Comparison of ENCODE assay signal across 1 cellular context in the genomic region with DNA sequence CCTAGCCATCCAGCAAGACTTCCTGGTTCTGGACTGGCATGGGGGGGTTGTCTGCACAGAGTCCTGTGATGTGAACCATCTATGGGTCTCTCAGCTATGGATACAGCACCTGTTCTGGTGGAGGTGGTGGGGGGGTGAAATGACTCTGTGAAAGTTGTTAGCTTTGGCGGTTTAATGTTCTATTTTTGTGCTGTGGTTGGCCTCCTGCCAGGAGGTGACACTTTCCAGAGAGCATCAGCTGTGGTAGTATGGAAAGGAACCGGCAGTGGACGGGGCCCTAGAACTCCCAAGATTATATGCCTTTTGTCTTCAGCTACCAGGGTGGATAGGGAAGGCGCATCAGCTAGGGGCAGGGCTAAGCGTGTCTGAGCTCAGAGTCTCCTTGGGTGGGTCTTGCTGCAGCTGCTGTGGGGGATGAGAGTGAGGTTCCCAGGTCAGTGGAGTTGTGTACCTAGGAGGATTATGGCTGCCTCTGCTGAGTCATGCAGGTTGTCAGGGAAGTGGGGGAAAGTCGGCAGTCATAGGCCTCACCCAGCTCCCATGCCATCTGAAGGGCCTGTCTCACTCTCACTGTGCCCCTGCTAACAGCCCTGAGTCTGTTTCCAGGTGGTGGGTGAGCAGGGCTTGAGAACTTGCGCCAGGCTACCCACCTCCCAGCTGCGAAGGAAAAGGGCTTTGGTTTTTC.
TF ChIP-seq lines count a peak whose summit lies in the region.

No MANE protein-coding gene starts in this region.

TF ChIP-seq in K562, 482 proteins besides CTCF, POLR2A, EP300 and RAD21 (continues in another document):
- TF ChIP-seq EGR1 (conservative IDR thresholded peaks at IDR 0.05) (no peak), ZFP1 (CRISPR knock-in tag; IDR thresholded peaks at IDR 0.05) (no peak), ZNF324 (CRISPR knock-in tag; IDR thresholded peaks at IDR 0.05) (no peak), ZEB2 (IDR thresholded peaks at IDR 0.05) (0 out of 2 replicates have a peak, but pooled peaks have one; percentile 24), SIN3A (IDR thresholded peaks at IDR 0.05; ENCODE audit: borderline replicate concordance in 2 of 2, control insufficient read depth in 1 of 2, low read depth in 2 of 2, low read length in 2 of 2) (no peak), RFX7 (CRISPR knock-in tag; IDR thresholded peaks at IDR 0.05) (no peak), NFE2 (IDR thresholded peaks at IDR 0.05; ENCODE audit: low read depth) (peak; percentile 80), BRD4 (IDR thresholded peaks at IDR 0.05) (peak; percentile 45; the same call in 1 of the 2 replicates), MEF2A (IDR thresholded peaks at IDR 0.05; ENCODE audit: control insufficient read depth, low read depth, low read length) (peak; percentile 53; the same call in 1 of the 2 replicates), XRCC5 (IDR thresholded peaks at IDR 0.05; ENCODE audit: low read depth, low read length) (no peak; the same call in 1 of the 2 replicates), JUN (IDR thresholded peaks at IDR 0.05; ENCODE audit: borderline replicate concordance, low read depth, low read length) (no peak), JUN (CRISPR knock-in tag; IDR thresholded peaks at IDR 0.05; ENCODE audit: borderline replicate concordance) (no peak), ZNF316 (IDR thresholded peaks at IDR 0.05) (peak; percentile 80), SPI1 (IDR thresholded peaks at IDR 0.05; ENCODE audit: borderline replicate concordance, low read depth, low read length) (0 out of 2 replicates have a peak, but pooled peaks have one; percentile 28), CTBP1 (IDR thresholded peaks at IDR 0.05; ENCODE audit: borderline replicate concordance) (peak; percentile 55; the same call in 1 of the 2 replicates)
- TF ChIP-seq, protein P1, sequence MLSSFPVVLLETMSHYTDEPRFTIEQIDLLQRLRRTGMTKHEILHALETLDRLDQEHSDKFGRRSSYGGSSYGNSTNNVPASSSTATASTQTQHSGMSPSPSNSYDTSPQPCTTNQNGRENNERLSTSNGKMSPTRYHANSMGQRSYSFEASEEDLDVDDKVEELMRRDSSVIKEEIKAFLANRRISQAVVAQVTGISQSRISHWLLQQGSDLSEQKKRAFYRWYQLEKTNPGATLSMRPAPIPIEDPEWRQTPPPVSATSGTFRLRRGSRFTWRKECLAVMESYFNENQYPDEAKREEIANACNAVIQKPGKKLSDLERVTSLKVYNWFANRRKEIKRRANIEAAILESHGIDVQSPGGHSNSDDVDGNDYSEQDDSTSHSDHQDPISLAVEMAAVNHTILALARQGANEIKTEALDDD (IDR thresholded peaks at IDR 0.05) = no peak
- TF ChIP-seq, protein P2, sequence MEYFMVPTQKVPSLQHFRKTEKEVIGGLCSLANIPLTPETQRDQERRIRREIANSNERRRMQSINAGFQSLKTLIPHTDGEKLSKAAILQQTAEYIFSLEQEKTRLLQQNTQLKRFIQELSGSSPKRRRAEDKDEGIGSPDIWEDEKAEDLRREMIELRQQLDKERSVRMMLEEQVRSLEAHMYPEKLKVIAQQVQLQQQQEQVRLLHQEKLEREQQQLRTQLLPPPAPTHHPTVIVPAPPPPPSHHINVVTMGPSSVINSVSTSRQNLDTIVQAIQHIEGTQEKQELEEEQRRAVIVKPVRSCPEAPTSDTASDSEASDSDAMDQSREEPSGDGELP (CRISPR knock-in tag; IDR thresholded peaks at IDR 0.05; ENCODE audit: borderline replicate concordance) = peak; percentile 74
- TF ChIP-seq, protein P3, sequence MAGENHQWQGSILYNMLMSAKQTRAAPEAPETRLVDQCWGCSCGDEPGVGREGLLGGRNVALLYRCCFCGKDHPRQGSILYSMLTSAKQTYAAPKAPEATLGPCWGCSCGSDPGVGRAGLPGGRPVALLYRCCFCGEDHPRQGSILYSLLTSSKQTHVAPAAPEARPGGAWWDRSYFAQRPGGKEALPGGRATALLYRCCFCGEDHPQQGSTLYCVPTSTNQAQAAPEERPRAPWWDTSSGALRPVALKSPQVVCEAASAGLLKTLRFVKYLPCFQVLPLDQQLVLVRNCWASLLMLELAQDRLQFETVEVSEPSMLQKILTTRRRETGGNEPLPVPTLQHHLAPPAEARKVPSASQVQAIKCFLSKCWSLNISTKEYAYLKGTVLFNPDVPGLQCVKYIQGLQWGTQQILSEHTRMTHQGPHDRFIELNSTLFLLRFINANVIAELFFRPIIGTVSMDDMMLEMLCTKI (IDR thresholded peaks at IDR 0.05; ENCODE audit: partially characterized antibody) = no peak
- TF ChIP-seq, protein P4, sequence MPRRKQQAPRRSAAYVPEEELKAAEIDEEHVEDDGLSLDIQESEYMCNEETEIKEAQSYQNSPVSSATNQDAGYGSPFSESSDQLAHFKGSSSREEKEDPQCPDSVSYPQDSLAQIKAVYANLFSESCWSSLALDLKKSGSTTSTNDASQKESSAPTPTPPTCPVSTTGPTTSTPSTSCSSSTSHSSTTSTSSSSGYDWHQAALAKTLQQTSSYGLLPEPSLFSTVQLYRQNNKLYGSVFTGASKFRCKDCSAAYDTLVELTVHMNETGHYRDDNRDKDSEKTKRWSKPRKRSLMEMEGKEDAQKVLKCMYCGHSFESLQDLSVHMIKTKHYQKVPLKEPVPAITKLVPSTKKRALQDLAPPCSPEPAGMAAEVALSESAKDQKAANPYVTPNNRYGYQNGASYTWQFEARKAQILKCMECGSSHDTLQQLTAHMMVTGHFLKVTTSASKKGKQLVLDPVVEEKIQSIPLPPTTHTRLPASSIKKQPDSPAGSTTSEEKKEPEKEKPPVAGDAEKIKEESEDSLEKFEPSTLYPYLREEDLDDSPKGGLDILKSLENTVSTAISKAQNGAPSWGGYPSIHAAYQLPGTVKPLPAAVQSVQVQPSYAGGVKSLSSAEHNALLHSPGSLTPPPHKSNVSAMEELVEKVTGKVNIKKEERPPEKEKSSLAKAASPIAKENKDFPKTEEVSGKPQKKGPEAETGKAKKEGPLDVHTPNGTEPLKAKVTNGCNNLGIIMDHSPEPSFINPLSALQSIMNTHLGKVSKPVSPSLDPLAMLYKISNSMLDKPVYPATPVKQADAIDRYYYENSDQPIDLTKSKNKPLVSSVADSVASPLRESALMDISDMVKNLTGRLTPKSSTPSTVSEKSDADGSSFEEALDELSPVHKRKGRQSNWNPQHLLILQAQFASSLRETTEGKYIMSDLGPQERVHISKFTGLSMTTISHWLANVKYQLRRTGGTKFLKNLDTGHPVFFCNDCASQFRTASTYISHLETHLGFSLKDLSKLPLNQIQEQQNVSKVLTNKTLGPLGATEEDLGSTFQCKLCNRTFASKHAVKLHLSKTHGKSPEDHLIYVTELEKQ (CRISPR knock-in tag; IDR thresholded peaks at IDR 0.05) = no peak
- TF ChIP-seq, protein P5, sequence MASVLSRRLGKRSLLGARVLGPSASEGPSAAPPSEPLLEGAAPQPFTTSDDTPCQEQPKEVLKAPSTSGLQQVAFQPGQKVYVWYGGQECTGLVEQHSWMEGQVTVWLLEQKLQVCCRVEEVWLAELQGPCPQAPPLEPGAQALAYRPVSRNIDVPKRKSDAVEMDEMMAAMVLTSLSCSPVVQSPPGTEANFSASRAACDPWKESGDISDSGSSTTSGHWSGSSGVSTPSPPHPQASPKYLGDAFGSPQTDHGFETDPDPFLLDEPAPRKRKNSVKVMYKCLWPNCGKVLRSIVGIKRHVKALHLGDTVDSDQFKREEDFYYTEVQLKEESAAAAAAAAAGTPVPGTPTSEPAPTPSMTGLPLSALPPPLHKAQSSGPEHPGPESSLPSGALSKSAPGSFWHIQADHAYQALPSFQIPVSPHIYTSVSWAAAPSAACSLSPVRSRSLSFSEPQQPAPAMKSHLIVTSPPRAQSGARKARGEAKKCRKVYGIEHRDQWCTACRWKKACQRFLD (CRISPR knock-in tag; IDR thresholded peaks at IDR 0.05) = no peak
- TF ChIP-seq, protein P6, sequence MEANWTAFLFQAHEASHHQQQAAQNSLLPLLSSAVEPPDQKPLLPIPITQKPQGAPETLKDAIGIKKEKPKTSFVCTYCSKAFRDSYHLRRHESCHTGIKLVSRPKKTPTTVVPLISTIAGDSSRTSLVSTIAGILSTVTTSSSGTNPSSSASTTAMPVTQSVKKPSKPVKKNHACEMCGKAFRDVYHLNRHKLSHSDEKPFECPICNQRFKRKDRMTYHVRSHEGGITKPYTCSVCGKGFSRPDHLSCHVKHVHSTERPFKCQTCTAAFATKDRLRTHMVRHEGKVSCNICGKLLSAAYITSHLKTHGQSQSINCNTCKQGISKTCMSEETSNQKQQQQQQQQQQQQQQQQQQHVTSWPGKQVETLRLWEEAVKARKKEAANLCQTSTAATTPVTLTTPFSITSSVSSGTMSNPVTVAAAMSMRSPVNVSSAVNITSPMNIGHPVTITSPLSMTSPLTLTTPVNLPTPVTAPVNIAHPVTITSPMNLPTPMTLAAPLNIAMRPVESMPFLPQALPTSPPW (CRISPR knock-in tag; IDR thresholded peaks at IDR 0.05) = peak; percentile 55; the same call in 1 of the 2 replicates
- TF ChIP-seq, protein P7, sequence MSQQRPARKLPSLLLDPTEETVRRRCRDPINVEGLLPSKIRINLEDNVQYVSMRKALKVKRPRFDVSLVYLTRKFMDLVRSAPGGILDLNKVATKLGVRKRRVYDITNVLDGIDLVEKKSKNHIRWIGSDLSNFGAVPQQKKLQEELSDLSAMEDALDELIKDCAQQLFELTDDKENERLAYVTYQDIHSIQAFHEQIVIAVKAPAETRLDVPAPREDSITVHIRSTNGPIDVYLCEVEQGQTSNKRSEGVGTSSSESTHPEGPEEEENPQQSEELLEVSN (IDR thresholded peaks at IDR 0.05; ENCODE audit: borderline replicate concordance in 1 of 2, extremely low read depth in 1 of 2, insufficient read depth in 1 of 2, insufficient read length in 1 of 2, low read depth in 1 of 2, low read length in 1 of 2, poor library complexity in 1 of 2, severe bottlenecking in 1 of 2) = no peak
- TF ChIP-seq, protein P8, sequence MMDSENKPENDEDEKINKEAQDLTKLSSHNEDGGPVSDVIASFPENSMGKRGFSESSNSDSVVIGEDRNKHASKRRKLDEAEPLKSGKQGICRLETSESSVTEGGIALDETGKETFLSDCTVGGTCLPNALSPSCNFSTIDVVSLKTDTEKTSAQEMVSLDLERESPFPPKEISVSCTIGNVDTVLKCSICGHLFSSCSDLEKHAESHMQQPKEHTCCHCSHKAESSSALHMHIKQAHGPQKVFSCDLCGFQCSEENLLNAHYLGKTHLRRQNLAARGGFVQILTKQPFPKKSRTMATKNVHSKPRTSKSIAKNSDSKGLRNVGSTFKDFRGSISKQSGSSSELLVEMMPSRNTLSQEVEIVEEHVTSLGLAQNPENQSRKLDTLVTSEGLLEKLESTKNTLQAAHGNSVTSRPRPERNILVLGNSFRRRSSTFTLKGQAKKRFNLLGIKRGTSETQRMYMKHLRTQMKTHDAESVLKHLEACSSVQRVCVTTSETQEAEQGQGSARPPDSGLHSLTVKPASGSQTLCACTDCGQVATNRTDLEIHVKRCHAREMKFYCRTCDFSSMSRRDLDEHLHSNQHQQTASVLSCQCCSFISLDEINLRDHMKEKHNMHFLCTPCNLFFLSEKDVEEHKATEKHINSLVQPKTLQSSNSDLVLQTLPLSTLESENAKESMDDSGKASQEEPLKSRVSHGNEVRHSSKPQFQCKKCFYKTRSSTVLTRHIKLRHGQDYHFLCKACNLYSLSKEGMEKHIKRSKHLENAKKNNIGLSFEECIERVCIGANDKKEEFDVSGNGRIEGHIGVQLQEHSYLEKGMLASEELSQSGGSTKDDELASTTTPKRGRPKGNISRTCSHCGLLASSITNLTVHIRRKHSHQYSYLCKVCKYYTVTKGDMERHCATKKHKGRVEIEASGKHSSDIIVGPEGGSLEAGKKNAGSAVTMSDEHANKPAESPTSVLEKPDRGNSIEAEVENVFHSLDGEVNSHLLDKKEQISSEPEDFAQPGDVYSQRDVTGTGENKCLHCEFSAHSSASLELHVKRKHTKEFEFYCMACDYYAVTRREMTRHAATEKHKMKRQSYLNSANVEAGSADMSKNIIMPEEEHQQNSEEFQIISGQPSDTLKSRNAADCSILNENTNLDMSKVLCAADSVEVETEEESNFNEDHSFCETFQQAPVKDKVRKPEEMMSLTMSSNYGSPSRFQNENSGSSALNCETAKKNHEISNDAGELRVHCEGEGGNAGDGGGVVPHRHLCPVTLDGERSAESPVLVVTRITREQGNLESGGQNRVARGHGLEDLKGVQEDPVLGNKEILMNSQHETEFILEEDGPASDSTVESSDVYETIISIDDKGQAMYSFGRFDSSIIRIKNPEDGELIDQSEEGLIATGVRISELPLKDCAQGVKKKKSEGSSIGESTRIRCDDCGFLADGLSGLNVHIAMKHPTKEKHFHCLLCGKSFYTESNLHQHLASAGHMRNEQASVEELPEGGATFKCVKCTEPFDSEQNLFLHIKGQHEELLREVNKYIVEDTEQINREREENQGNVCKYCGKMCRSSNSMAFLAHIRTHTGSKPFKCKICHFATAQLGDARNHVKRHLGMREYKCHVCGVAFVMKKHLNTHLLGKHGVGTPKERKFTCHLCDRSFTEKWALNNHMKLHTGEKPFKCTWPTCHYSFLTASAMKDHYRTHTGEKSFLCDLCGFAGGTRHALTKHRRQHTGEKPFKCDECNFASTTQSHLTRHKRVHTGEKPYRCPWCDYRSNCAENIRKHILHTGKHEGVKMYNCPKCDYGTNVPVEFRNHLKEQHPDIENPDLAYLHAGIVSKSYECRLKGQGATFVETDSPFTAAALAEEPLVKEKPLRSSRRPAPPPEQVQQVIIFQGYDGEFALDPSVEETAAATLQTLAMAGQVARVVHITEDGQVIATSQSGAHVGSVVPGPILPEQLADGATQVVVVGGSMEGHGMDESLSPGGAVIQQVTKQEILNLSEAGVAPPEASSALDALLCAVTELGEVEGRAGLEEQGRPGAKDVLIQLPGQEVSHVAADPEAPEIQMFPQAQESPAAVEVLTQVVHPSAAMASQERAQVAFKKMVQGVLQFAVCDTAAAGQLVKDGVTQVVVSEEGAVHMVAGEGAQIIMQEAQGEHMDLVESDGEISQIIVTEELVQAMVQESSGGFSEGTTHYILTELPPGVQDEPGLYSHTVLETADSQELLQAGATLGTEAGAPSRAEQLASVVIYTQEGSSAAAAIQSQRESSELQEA (IDR thresholded peaks at IDR 0.05; ENCODE audit: low read depth) = no peak
